26 cellular contexts compared by ENCODE assay signal in genomic region chr3:185778069-185778468, GRCh38.
"Had no signal": no experiment of that assay in that cellular context is flagged by ENCODE, and none has a peak within 500 bp of the region (broad histone marks: within the 10 kb centered on the region; RNA-seq: fewer than 3 reads in every experiment).

No MANE protein-coding gene starts in this region.

- H3K36me3 ChIP-seq: esophagus muscularis mucosa, gastrocnemius medialis, heart left ventricle, neutrophil, ovary, prostate gland, spleen had no signal

- DNase-seq: activated CD4-positive, alpha-beta T cell treated with anti-CD3 and anti-CD28 coated beads, Interleukin-2, amount 10 ng/mL, durations not matched to agents 7 days and 5 days; activated CD8-positive, alpha-beta T cell treated with anti-CD3 and anti-CD28 coated beads, Interleukin-2, amount 10 ng/mL, durations not matched to agents 7 days and 5 days; activated gamma-delta T cell treated with Interleukin-2 at 50 U/mL for 16 hours; activated T-cell treated with anti-CD3 and anti-CD28 coated beads, Interleukin-2, amount 50 U/mL, for 1 hour; aorta; dermis blood vessel endothelial cell; effector CD8-positive, alpha-beta T cell; gastrocnemius medialis; heart left ventricle; left colon; midbrain; natural killer cell; ovary; spleen; stimulated activated CD4-positive, alpha-beta T cell treated with anti-CD3 and anti-CD28 coated beads, Interleukin-4, amount 100 ng/mL, for 24 hours; stimulated activated naive CD8-positive, alpha-beta T cell treated with anti-CD3 and anti-CD28 coated beads, Interleukin-15, Interleukin-2, amounts not matched to agents 100 U/mL and 50 U/mL, for 24 hours; SW 1271; T-helper 17 cell had no signal

- H3K27ac Mint-ChIP-seq: activated CD4-positive, alpha-beta T cell treated with anti-CD3 and anti-CD28 coated beads, Interleukin-2, amount 10 ng/mL, durations not matched to agents 7 days and 5 days; activated CD8-positive, alpha-beta T cell treated with anti-CD3 and anti-CD28 coated beads, Interleukin-2, amount 10 ng/mL, durations not matched to agents 7 days and 5 days; activated naive CD4-positive, alpha-beta T cell treated with anti-CD3 and anti-CD28 coated beads, Interleukin-2, amount 50 U/mL, for 24 hours; natural killer cell; T-helper 17 cell had no signal

- H3K4me3 Mint-ChIP-seq: activated CD4-positive, alpha-beta T cell treated with anti-CD3 and anti-CD28 coated beads, Interleukin-2, amount 10 ng/mL, durations not matched to agents 7 days and 5 days; activated CD8-positive, alpha-beta T cell treated with anti-CD3 and anti-CD28 coated beads, Interleukin-2, amount 10 ng/mL, durations not matched to agents 7 days and 5 days; activated naive CD4-positive, alpha-beta T cell treated with anti-CD3 and anti-CD28 coated beads, Interleukin-2, amount 50 U/mL, for 24 hours; brain; natural killer cell; T-helper 17 cell had no signal

- H3K9me3 Mint-ChIP-seq: activated CD4-positive, alpha-beta T cell treated with anti-CD3 and anti-CD28 coated beads, Interleukin-2, amount 10 ng/mL, durations not matched to agents 7 days and 5 days; activated naive CD4-positive, alpha-beta T cell treated with anti-CD3 and anti-CD28 coated beads, Interleukin-2, amount 50 U/mL, for 24 hours had no signal

- H3K9me3 ChIP-seq: esophagus muscularis mucosa, gastrocnemius medialis, heart left ventricle, neutrophil, ovary, prostate gland, spleen had no signal

- H3K27ac ChIP-seq: esophagus muscularis mucosa, gastrocnemius medialis, heart left ventricle, neutrophil, ovary, prostate gland, spleen had no signal

- FAIRE-seq: endothelial cell of umbilical vein, islet of Langerhans had no signal

- H3K36me3 Mint-ChIP-seq: natural killer cell had no signal

- H3K27me3 ChIP-seq: esophagus muscularis mucosa, gastrocnemius medialis, heart left ventricle, neutrophil, ovary, spleen had no signal

- H3K4me3 ChIP-seq: esophagus muscularis mucosa, gastrocnemius medialis, heart left ventricle, lung, ovary, prostate gland, spleen had no signal

- H3K4me1 ChIP-seq: gastrocnemius medialis, prostate gland had no signal

- H3K27me3 Mint-ChIP-seq: brain had no signal
